ENCODE assay signal across 8 cellular contexts in genomic region chr17:32516940-32517711, GRCh38. TPM values are rescaled to one million over a fixed set of nuclear protein-coding genes. Genes with fewer than 3 reads are reported as not detected.
A peak's percentile ranks its signal among the peaks of the same experiment; 100 is the strongest.
DNase-seq lines count a peak whose midpoint lies in the region; ATAC-seq and TF ChIP-seq lines count a peak whose summit lies in the region.
"Had no signal": no experiment of that assay in that cellular context is flagged by ENCODE, and none has a peak within 500 bp of the region (broad histone marks: within the 10 kb centered on the region; RNA-seq: fewer than 3 reads in every experiment).

No MANE protein-coding gene starts in this region.

- in situ Hi-C loops in G401 (cut with HindIII; ENCODE audit: low sequenced_read_pairs): no loop called here

- intact Hi-C loops in activated CD4-positive, alpha-beta memory T cell treated with anti-CD3 and anti-CD28 coated beads for 36 hours (cut with micrococcal nuclease): loop anchor here (1.0 kb wide), 1 partner anchor 14 kb away; no protein-coding TSS in a partner anchor
- intact Hi-C loops in natural killer cell (cut with micrococcal nuclease) (loop anchor here (1.0 to 5.0 kb wide), 2 partner anchors 14 to 35 kb away; no protein-coding TSS in a partner anchor), Right ventricle myocardium superior (cut with DNase I) (no loop called here)

- H3K4me1 Mint-ChIP-seq in activated CD4-positive, alpha-beta memory T cell treated with anti-CD3 and anti-CD28 coated beads for 36 hours (ENCODE audit: low read depth): peaks cover 58% of the 10 kb centered on the region
- H3K4me1 Mint-ChIP-seq in natural killer cell: peaks cover 63 to 68% of the 10 kb centered on the region in 2 donors

- peak overlapping the region; percentile 66 for H3K27ac Mint-ChIP-seq in activated CD4-positive, alpha-beta memory T cell treated with anti-CD3 and anti-CD28 coated beads for 36 hours
- peak overlapping the region; percentile 91 to 98 for H3K27ac Mint-ChIP-seq in natural killer cell

- peak; percentile 38 for ATAC-seq in GM18907 (IDR thresholded peaks at IDR 0.05; ENCODE audit: unreplicated experiment)
- peak in 1 of 3 donors; percentile 29 for ATAC-seq in natural killer cell
- no peak for ATAC-seq in Right ventricle myocardium superior (ENCODE audit: poor library complexity)

- CTCF ChIA-PET in activated CD4-positive, alpha-beta memory T cell treated with anti-CD3 and anti-CD28 coated beads for 36 hours (lab: Charles Lee): interaction anchor here (1.0 to 3.1 kb wide), 2 partner anchors 26 to 55 kb away, joined by 3 to 13 read pairs; no protein-coding TSS in a partner anchor

- H3K36me3 Mint-ChIP-seq in activated CD4-positive, alpha-beta memory T cell treated with anti-CD3 and anti-CD28 coated beads for 36 hours: no peaks in the 10 kb centered on the region
- no peaks in the 10 kb centered on the region for H3K36me3 Mint-ChIP-seq in natural killer cell

- no peak for TF ChIP-seq CTCF in natural killer cell (IDR thresholded peaks at IDR 0.05)

- H3K27me3 Mint-ChIP-seq in activated CD4-positive, alpha-beta memory T cell treated with anti-CD3 and anti-CD28 coated beads for 36 hours: no peaks in the 10 kb centered on the region
- H3K27me3 Mint-ChIP-seq in natural killer cell (ENCODE audit: low read depth in 2 of 2): no peaks in the 10 kb centered on the region

- peak overlapping the region; percentile 30 for H3K4me3 Mint-ChIP-seq in activated CD4-positive, alpha-beta memory T cell treated with anti-CD3 and anti-CD28 coated beads for 36 hours
- H3K4me3 Mint-ChIP-seq in natural killer cell: peak overlapping the region; percentile 74

- H3K9me3 Mint-ChIP-seq in activated CD4-positive, alpha-beta memory T cell treated with anti-CD3 and anti-CD28 coated beads for 36 hours: no peaks in the 10 kb centered on the region
- no peaks in the 10 kb centered on the region for H3K9me3 Mint-ChIP-seq in natural killer cell

- POLR2A ChIA-PET in activated CD4-positive, alpha-beta memory T cell treated with anti-CD3 and anti-CD28 coated beads for 36 hours (lab: Charles Lee): interaction anchor here (1.2 to 2.6 kb wide), 2 partner anchors 26 to 30 kb away, joined by 5 to 11 read pairs; partner anchors contain the start of gene CDK5R1

- DNase-seq in G401 (ENCODE audit: low spot score) (peak; percentile 45), natural killer cell (no peak), NCI-H1048 (lab: John Stamatoyannopoulos, UW) (no peak), Right ventricle myocardium superior (no peak)
- DNase-seq in activated CD4-positive, alpha-beta memory T cell treated with anti-CD3 and anti-CD28 coated beads for 36 hours: no peak
- no peak for DNase-seq in effector CD4-positive, alpha-beta T cell
- DNase-seq: testis had no signal

RNA-seq across cellular contexts. Expression of gene CDK5R1, which starts 30.3 kb away (rescaled TPM):
- 1.2 and 3.3 TPM in 2 replicates for total RNA-seq in G401 (2014; rRNA removed; shearing (Covaris generic))
- 10 to 100 TPM; 12.4 to 13.1 TPM for total RNA-seq in activated CD4-positive, alpha-beta memory T cell treated with anti-CD3 and anti-CD28 coated beads for 36 hours
- total RNA-seq in natural killer cell (10 to 100 TPM in 1 of 3 donors, 1 to 10 TPM in 2; 3.7 to 12.3 (median 7.4) TPM), Right ventricle myocardium superior (1.4 TPM)
